ENCODE assay signal across 8 cellular contexts in the genomic region with DNA sequence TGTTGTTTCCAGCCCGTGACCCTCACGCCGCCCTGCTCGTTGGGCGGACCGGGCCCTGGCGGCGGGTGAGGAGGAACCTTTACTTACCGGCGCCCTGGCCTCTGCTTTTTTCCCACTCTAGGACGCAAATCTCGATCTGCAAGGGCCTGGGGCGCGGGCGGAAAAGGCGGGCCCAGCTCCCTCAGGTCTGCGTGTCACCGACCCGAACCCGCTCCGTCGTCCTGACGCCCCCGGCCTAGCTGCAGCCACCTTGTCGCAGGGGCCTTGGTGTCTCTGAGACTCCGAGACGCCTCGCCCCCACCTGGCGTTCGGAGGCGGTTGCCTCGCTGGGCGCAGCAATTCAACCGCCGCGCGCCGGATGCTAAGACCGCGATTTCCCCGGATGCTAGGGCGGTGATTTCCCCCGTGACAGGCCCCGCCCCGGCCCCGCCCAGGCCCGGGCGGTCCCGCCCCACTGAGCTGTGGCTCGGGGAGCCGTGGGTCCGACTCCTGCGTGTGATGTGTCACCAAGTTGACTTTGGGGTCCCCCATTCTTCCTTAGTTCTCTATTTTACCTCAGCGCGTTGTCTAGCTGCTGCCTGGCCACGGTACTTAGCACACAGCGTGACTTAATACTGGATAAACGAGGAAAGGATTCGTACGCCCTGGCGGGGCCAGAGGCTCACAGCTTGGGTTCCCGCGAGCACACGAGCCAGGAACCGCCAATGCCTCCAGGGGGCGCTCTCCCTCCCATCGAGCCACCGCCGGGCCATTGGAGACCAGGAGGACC. TPM values are rescaled to one million over a fixed set of nuclear protein-coding genes. Genes with fewer than 3 reads are reported as not detected.
DNase-seq lines count a peak whose midpoint lies in the region; ATAC-seq and TF ChIP-seq lines count a peak whose summit lies in the region.

A gene (minus strand): TSS at position 371 of the 769 bp plus-strand sequence. CDS start 18,196 bp downstream, outside the sequence.

- peak within 1 kb of the TSS; percentile 90 for H3K27ac Mint-ChIP-seq in activated CD4-positive, alpha-beta memory T cell treated with anti-CD3 and anti-CD28 coated beads, Interleukin-2, amount 10 ng/mL, durations not matched to agents 7 days and 5 days
- peak within 1 kb of the TSS; percentile 97 for H3K27ac Mint-ChIP-seq in memory B cell

- peak within 1 kb of the TSS; percentile 86 for H3K4me3 Mint-ChIP-seq in activated CD4-positive, alpha-beta memory T cell treated with anti-CD3 and anti-CD28 coated beads, Interleukin-2, amount 10 ng/mL, durations not matched to agents 7 days and 5 days
- peak within 1 kb of the TSS; percentile 91 for H3K4me3 Mint-ChIP-seq in memory B cell

- CTCF ChIA-PET in AG04450 (lab: Charles Lee), result interaction anchor here (0.6 to 4.2 kb wide), 69 partner anchors 10 to 1816 kb away, joined by 3 to 67 read pairs (median 4); a partner anchor contains a TSS
- CTCF ChIA-PET in activated CD4-positive, alpha-beta memory T cell treated with anti-CD3 and anti-CD28 coated beads, Interleukin-2, amount 10 ng/mL, durations not matched to agents 7 days and 5 days (lab: Charles Lee), result interaction anchor here (0.5 to 5.3 kb wide), 54 partner anchors 10 to 847 kb away, joined by 3 to 87 read pairs (median 4); a partner anchor contains a TSS

- H3K36me3 Mint-ChIP-seq in activated CD4-positive, alpha-beta memory T cell treated with anti-CD3 and anti-CD28 coated beads, Interleukin-2, amount 10 ng/mL, durations not matched to agents 7 days and 5 days (ENCODE audit: low read depth), result peaks cover 37% of the 10 kb centered on the region
- H3K36me3 Mint-ChIP-seq in memory B cell, result peaks cover 12% of the 10 kb centered on the region

- TF ChIP-seq POLR2A in GM18526 (IDR thresholded peaks at IDR 0.05; ENCODE audit: extremely low read depth, insufficient read length), result peak; percentile 68

- H3K27ac ChIP-seq in AG04450 (ENCODE audit: low read depth, low read length), result peak within 1 kb of the TSS; percentile 57

- H3K4me3 ChIP-seq in AG04450 (ENCODE audit: low read depth, low read length), result peak within 1 kb of the TSS; percentile 79

- peaks cover 35% of the 10 kb centered on the region for H3K4me1 Mint-ChIP-seq in activated CD4-positive, alpha-beta memory T cell treated with anti-CD3 and anti-CD28 coated beads, Interleukin-2, amount 10 ng/mL, durations not matched to agents 7 days and 5 days
- H3K4me1 Mint-ChIP-seq in memory B cell, result peaks cover 10% of the 10 kb centered on the region

- POLR2A ChIA-PET in AG04450 (lab: Yijun Ruan, JAX), result interaction anchor here (0.5 to 1.2 kb wide), 6 partner anchors 11 to 569 kb away, joined by 3 to 6 read pairs (median 4); a partner anchor contains a TSS
- POLR2A ChIA-PET in activated CD4-positive, alpha-beta memory T cell treated with anti-CD3 and anti-CD28 coated beads, Interleukin-2, amount 10 ng/mL, durations not matched to agents 7 days and 5 days (lab: Charles Lee), result interaction anchor here (0.8 to 3.4 kb wide), 26 partner anchors 10 to 1202 kb away, joined by 3 to 32 read pairs (median 4); a partner anchor contains a TSS

- H3K27me3 Mint-ChIP-seq in activated CD4-positive, alpha-beta memory T cell treated with anti-CD3 and anti-CD28 coated beads, Interleukin-2, amount 10 ng/mL, durations not matched to agents 7 days and 5 days, result peaks cover 4% of the 10 kb centered on the region
- H3K27me3 Mint-ChIP-seq in memory B cell, result no peaks in the 10 kb centered on the region

- peak; percentile 100 for ATAC-seq in HG03064 (IDR thresholded peaks at IDR 0.05; ENCODE audit: low read depth, unreplicated experiment)
- ATAC-seq in memory B cell (ENCODE audit: low read depth), result peak; percentile 92

- peaks cover 9% of the 10 kb centered on the region for H3K27me3 ChIP-seq in AG04450 (ENCODE audit: control insufficient read depth, insufficient read depth, low read length)

- TF ChIP-seq CTCF in AG04450 (IDR thresholded peaks at IDR 0.05; ENCODE audit: low read depth, low read length), result peak; percentile 96

- DNase-seq in AG04450 (ENCODE audit: low read depth, low spot score), result peak; percentile 45
- DNase-seq in NCI-H460 (ENCODE audit: extremely low read depth, low read depth), result peak; percentile 76
- DNase-seq in activated CD4-positive, alpha-beta memory T cell treated with anti-CD3 and anti-CD28 coated beads, Interleukin-2, amount 10 ng/mL, durations not matched to agents 7 days and 5 days, result peak; percentile 95
- DNase-seq in effector CD8-positive, alpha-beta T cell (lab: John Stamatoyannopoulos, UW), result peak; percentile 84
- peak; percentile 90 to 95 for DNase-seq in memory B cell (ENCODE audit: low spot score in 2 of 2)
- DNase-seq in stimulated activated CD8-positive, alpha-beta memory T cell treated with anti-CD3 and anti-CD28 coated beads, Interleukin-12 subunit alpha, Interleukin-12 subunit beta, amount 100 ng/mL, for 4 hours (ENCODE audit: low read depth), result peak; percentile 87

- H3K9me3 ChIP-seq in AG04450 (ENCODE audit: control insufficient read depth, insufficient read depth, low read length), result peaks cover 6% of the 10 kb centered on the region; the same call in 1 of the 2 replicates

- H3K9me3 Mint-ChIP-seq in activated CD4-positive, alpha-beta memory T cell treated with anti-CD3 and anti-CD28 coated beads, Interleukin-2, amount 10 ng/mL, durations not matched to agents 7 days and 5 days, result peaks cover 32% of the 10 kb centered on the region
- H3K9me3 Mint-ChIP-seq in memory B cell, result peaks cover 9% of the 10 kb centered on the region

RNA-seq across cellular contexts. Expression of the gene that starts here (rescaled TPM):
- polyA plus RNA-seq in AG04450 (2011; rRNA removed), result 14.4 and 17.0 TPM in 2 replicates
- polyA minus RNA-seq in AG04450 (2011; rRNA and poly(A)+ RNA removed), result 2.9 and 4.1 TPM in 2 replicates
- total RNA-seq in NCI-H460 (2014; rRNA removed; shearing (Covaris generic)), result 62.6 and 86.2 TPM in 2 replicates
- 155 and 166 TPM in 2 replicates for polyA plus RNA-seq in NCI-H460 (2014; cell fraction: nucleus; rRNA removed)
- 10 to 100 TPM; 23.0 to 23.1 TPM for total RNA-seq in activated CD4-positive, alpha-beta memory T cell treated with anti-CD3 and anti-CD28 coated beads, Interleukin-2, amount 10 ng/mL, durations not matched to agents 7 days and 5 days

Comparison
In these comparisons a context has a peak if more than half of its experiments do, and no peak if none do; other contexts are left out.
1. Peak in every context shown above with its lines: DNase-seq, ATAC-seq, H3K4me3 ChIP-seq and H3K27ac ChIP-seq.
2. DNase-seq: peak in every context shown above with its lines; median percentile 95 in activated CD4-positive, alpha-beta memory T cell treated with anti-CD3 and anti-CD28 coated beads, Interleukin-2, amount 10 ng/mL, durations not matched to agents 7 days and 5 days; 92 in memory B cell; 87 in stimulated activated CD8-positive, alpha-beta memory T cell treated with anti-CD3 and anti-CD28 coated beads, Interleukin-12 subunit alpha, Interleukin-12 subunit beta, amount 100 ng/mL, for 4 hours; 84 in effector CD8-positive, alpha-beta T cell; 76 in NCI-H460; 45 in AG04450.